9 cellular contexts compared by ENCODE assay signal in genomic region chr13:94641432-94641941, GRCh38. TPM values are rescaled to one million over a fixed set of nuclear protein-coding genes. Genes with fewer than 3 reads are reported as not detected.
DNase-seq lines count a peak whose midpoint lies in the region; ATAC-seq and TF ChIP-seq lines count a peak whose summit lies in the region.
"Had no signal": no experiment of that assay in that cellular context is flagged by ENCODE, and none has a peak within 500 bp of the region (broad histone marks: within the 10 kb centered on the region; RNA-seq: fewer than 3 reads in every experiment).

No MANE protein-coding gene starts in this region.

- H3K79me2 ChIP-seq in hepatocyte, result no peaks in the 10 kb centered on the region

- H3K27ac Mint-ChIP-seq in activated naive CD8-positive, alpha-beta T cell treated with anti-CD3 and anti-CD28 coated beads for 36 hours, result no peak overlapping the region
- no peak overlapping the region for H3K27ac Mint-ChIP-seq in T-helper 17 cell
- H3K27ac Mint-ChIP-seq: activated naive CD8-positive, alpha-beta T cell treated with anti-CD3 and anti-CD28 coated beads, Interleukin-2, amount 10 ng/mL, durations not matched to agents 7 days and 5 days had no signal

- ATAC-seq in T-helper 17 cell, result no peak

- H2AFZ ChIP-seq in hepatocyte, result no peak overlapping the region

- WGBS in hepatocyte (ENCODE audit: low lambda C conversion rate, missing lambda C conversion rate), result 34% methylated on average over 3 of the region's 3 CpGs

- peaks cover 4% of the 10 kb centered on the region for H3K9me3 Mint-ChIP-seq in activated naive CD8-positive, alpha-beta T cell treated with anti-CD3 and anti-CD28 coated beads for 36 hours
- H3K9me3 Mint-ChIP-seq: activated naive CD8-positive, alpha-beta T cell treated with anti-CD3 and anti-CD28 coated beads, Interleukin-2, amount 10 ng/mL, durations not matched to agents 7 days and 5 days had no signal

- H4K20me1 ChIP-seq in hepatocyte (ENCODE audit: insufficient read depth, poor library complexity, severe bottlenecking), result no peaks in the 10 kb centered on the region

- no peaks in the 10 kb centered on the region for H3K9me3 ChIP-seq in AG04450 (ENCODE audit: control insufficient read depth, insufficient read depth, low read length)
- no peaks in the 10 kb centered on the region for H3K9me3 ChIP-seq in SK-N-MC (ENCODE audit: low read depth, low read length)
- no peaks in the 10 kb centered on the region for H3K9me3 ChIP-seq in hepatocyte (ENCODE audit: low read depth)
- H3K9me3 ChIP-seq in T-helper 17 cell (ENCODE audit: control insufficient read depth, low read length, poor library complexity, severe bottlenecking), result no peaks in the 10 kb centered on the region

- peaks cover 13% of the 10 kb centered on the region for H3K27me3 Mint-ChIP-seq in activated naive CD8-positive, alpha-beta T cell treated with anti-CD3 and anti-CD28 coated beads for 36 hours
- no peaks in the 10 kb centered on the region for H3K27me3 Mint-ChIP-seq in T-helper 17 cell

- H3K9me2 ChIP-seq in hepatocyte (replicated peaks; ENCODE audit: insufficient read depth), result no peaks in the 10 kb centered on the region

- H3K36me3 Mint-ChIP-seq in activated naive CD8-positive, alpha-beta T cell treated with anti-CD3 and anti-CD28 coated beads for 36 hours, result no peaks in the 10 kb centered on the region
- no peaks in the 10 kb centered on the region for H3K36me3 Mint-ChIP-seq in T-helper 17 cell (ENCODE audit: low read depth)
- H3K36me3 Mint-ChIP-seq: activated naive CD8-positive, alpha-beta T cell treated with anti-CD3 and anti-CD28 coated beads, Interleukin-2, amount 10 ng/mL, durations not matched to agents 7 days and 5 days had no signal

- H3K4me1 Mint-ChIP-seq in activated naive CD8-positive, alpha-beta T cell treated with anti-CD3 and anti-CD28 coated beads for 36 hours, result no peaks in the 10 kb centered on the region
- peaks cover 2% of the 10 kb centered on the region for H3K4me1 Mint-ChIP-seq in T-helper 17 cell
- H3K4me1 Mint-ChIP-seq: activated naive CD8-positive, alpha-beta T cell treated with anti-CD3 and anti-CD28 coated beads, Interleukin-2, amount 10 ng/mL, durations not matched to agents 7 days and 5 days had no signal

- H3K27ac ChIP-seq in AG04450 (ENCODE audit: low read depth, low read length) (peak overlapping the region; percentile 87), SK-N-MC (peak overlapping the region; percentile 82), hepatocyte (peak overlapping the region; percentile 44)

- H3K27me3 ChIP-seq in AG04450 (ENCODE audit: control insufficient read depth, insufficient read depth, low read length) (no peaks in the 10 kb centered on the region), hepatocyte (no peaks in the 10 kb centered on the region)

- H3K4me3 Mint-ChIP-seq in activated naive CD8-positive, alpha-beta T cell treated with anti-CD3 and anti-CD28 coated beads for 36 hours, result no peak overlapping the region
- no peak overlapping the region for H3K4me3 Mint-ChIP-seq in T-helper 17 cell
- H3K4me3 Mint-ChIP-seq: activated naive CD8-positive, alpha-beta T cell treated with anti-CD3 and anti-CD28 coated beads, Interleukin-2, amount 10 ng/mL, durations not matched to agents 7 days and 5 days had no signal

- H3K4me1 ChIP-seq in hepatocyte (ENCODE audit: insufficient read depth), result peaks cover 10% of the 10 kb centered on the region

- no peaks in the 10 kb centered on the region for H3K36me3 ChIP-seq in SK-N-MC (ENCODE audit: insufficient read depth, low read length)
- no peaks in the 10 kb centered on the region for H3K36me3 ChIP-seq in hepatocyte (replicated peaks; ENCODE audit: insufficient read depth, low read depth)

- peak overlapping the region; percentile 32 for H3K4me2 ChIP-seq in hepatocyte

- TF ChIP-seq CTCF in AG04450 (IDR thresholded peaks at IDR 0.05; ENCODE audit: low read depth, low read length) (no peak), hepatocyte (IDR thresholded peaks at IDR 0.05; ENCODE audit: poor library complexity) (no peak)

- H3K4me3 ChIP-seq in AG04450 (ENCODE audit: low read depth, low read length) (peak overlapping the region; percentile 23), SK-N-MC (peak overlapping the region; percentile 69), hepatocyte (no peak overlapping the region)

- POLR2A ChIA-PET in AG04450 (lab: Yijun Ruan, JAX), result interaction anchor here (0.7 kb wide), 1 partner anchor 12 kb away, joined by 3 read pairs; no protein-coding TSS in a partner anchor

- DNase-seq in AG04450 (ENCODE audit: low read depth, low spot score), result peak; percentile 67
- DNase-seq in HPDE6-E6E7 (ENCODE audit: extremely low spot score), result peak; percentile 46
- DNase-seq in SK-N-MC (ENCODE audit: low read depth, low spot score), result peak; percentile 83
- DNase-seq in hepatocyte (ENCODE audit: low spot score), result peak; percentile 43
- DNase-seq in NCI-H2171 treated with DMSO at 0.1 percent for 48 hours (lab: John Stamatoyannopoulos, UW), result no peak
- no peak for DNase-seq in activated naive CD8-positive, alpha-beta T cell treated with anti-CD3 and anti-CD28 coated beads for 36 hours
- DNase-seq in NOMO-1 treated with dmso at 0.1 percent for 144 hours (lab: John Stamatoyannopoulos, UW; ENCODE audit: unreplicated experiment), result no peak
- DNase-seq in T-helper 17 cell, result no peak
- DNase-seq: activated naive CD8-positive, alpha-beta T cell treated with anti-CD3 and anti-CD28 coated beads, Interleukin-2, amount 10 ng/mL, durations not matched to agents 7 days and 5 days had no signal

- no peak overlapping the region for H3K9ac ChIP-seq in SK-N-MC (ENCODE audit: insufficient read length)

- CTCF ChIA-PET in AG04450 (lab: Charles Lee), result interaction anchor here (0.9 to 1.7 kb wide), 3 partner anchors 15 to 33 kb away, joined by 3 to 9 read pairs (median 4); no protein-coding TSS in a partner anchor

RNA-seq across cellular contexts. Expression of gene GPR180, which starts 39.8 kb away (rescaled TPM):
- 5.8 and 8.6 TPM in 2 replicates for polyA plus RNA-seq in AG04450 (2011; rRNA removed)
- polyA minus RNA-seq in AG04450 (2011; rRNA and poly(A)+ RNA removed), result 5.7 and 10.8 TPM in 2 replicates
- 12.3 and 12.9 TPM in 2 replicates for total RNA-seq in hepatocyte
- 5.6 and 5.7 TPM in 2 replicates for polyA plus RNA-seq in hepatocyte
- total RNA-seq in activated naive CD8-positive, alpha-beta T cell treated with anti-CD3 and anti-CD28 coated beads for 36 hours, result 1 to 10 TPM; 6.8 to 7.0 TPM
- total RNA-seq in T-helper 17 cell, result 1 to 10 TPM; 1.3 to 1.4 TPM

RNA-seq across cellular contexts. Expression of gene TGDS, which starts 45.5 kb away (rescaled TPM):
- polyA plus RNA-seq in AG04450 (2011; rRNA removed), result 14.7 and 21.7 TPM in 2 replicates
- polyA minus RNA-seq in AG04450 (2011; rRNA and poly(A)+ RNA removed), result 8.0 and 8.4 TPM in 2 replicates
- 21.5 and 25.3 TPM in 2 replicates for total RNA-seq in hepatocyte
- 7.8 and 8.6 TPM in 2 replicates for polyA plus RNA-seq in hepatocyte
- 10 to 100 TPM; 21.4 to 22.9 TPM for total RNA-seq in activated naive CD8-positive, alpha-beta T cell treated with anti-CD3 and anti-CD28 coated beads for 36 hours
- 1 to 10 TPM; 5.5 to 5.9 TPM for total RNA-seq in T-helper 17 cell

Comparison
In these comparisons a context has a peak if more than half of its experiments do, and no peak if none do; other contexts are left out.
1. DNase-seq: peak in AG04450 (single experiment), HPDE6-E6E7 (single experiment), SK-N-MC (single experiment) and hepatocyte (single experiment); none in NCI-H2171 treated with DMSO at 0.1 percent for 48 hours (single experiment), activated naive CD8-positive, alpha-beta T cell treated with anti-CD3 and anti-CD28 coated beads for 36 hours (single experiment), NOMO-1 treated with dmso at 0.1 percent for 144 hours (single experiment) and T-helper 17 cell (0 of 3).
2. Peak in every context shown above with its lines, with median percentiles within 50 percentile points of each other: H3K27ac ChIP-seq.